In the genomic region with DNA sequence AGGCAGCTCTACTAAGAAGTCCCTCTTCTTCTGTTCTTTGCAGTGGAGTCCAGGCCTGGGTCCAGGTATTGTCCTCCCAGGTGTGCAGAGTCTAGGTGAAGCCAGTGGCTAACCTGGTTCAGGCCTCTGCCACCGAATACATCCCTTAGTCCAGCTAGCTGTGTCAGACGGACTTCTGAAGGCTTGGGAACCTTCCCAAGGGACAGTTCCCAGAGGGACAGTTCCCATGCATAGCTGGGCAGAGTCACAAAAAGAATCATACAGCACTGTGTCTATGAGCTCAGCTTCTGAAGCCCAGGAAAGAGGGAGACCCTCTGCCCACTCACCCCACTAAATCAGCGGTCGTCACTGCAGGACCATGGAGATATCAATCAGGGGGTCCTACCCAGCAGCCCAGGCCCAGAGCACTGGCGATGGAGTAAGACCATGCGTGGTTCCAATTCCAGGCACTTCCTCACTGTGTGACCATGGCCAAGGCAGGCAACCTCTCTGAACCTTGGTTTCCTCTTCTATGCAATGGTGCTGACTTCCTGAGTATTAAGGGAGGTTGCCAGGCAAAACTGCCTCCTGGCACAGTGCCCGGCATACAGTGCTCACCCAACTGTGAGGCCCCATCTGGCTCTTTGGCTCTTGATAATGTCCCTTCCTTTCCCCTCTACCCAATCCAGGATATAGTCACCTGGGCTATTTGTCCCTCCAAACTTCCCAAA, we compare ENCODE assay signal across 1 cellular context.
TF ChIP-seq lines count a peak whose summit lies in the region.

No MANE protein-coding gene starts in this region.

TF ChIP-seq in HepG2, 621 proteins besides CTCF, POLR2A, EP300 and RAD21:
- peak; percentile 81 for TF ChIP-seq ZNF768 (CRISPR knock-in tag; IDR thresholded peaks at IDR 0.05)
- TF ChIP-seq ZFP36L2 (CRISPR knock-in tag; IDR thresholded peaks at IDR 0.05): no peak
